17 cellular contexts compared by ENCODE assay signal in genomic region chr14:74964787-74965769, GRCh38. TPM values are rescaled to one million over a fixed set of nuclear protein-coding genes. Genes with fewer than 3 reads are reported as not detected.
A peak's percentile ranks its signal among the peaks of the same experiment; 100 is the strongest.
DNase-seq lines count a peak whose midpoint lies in the region; ATAC-seq and TF ChIP-seq lines count a peak whose summit lies in the region.
"Had no signal": no experiment of that assay in that cellular context is flagged by ENCODE, and none has a peak within 500 bp of the region (broad histone marks: within the 10 kb centered on the region; RNA-seq: fewer than 3 reads in every experiment).

No MANE protein-coding gene starts in this region.

- DNase-seq in EH (ENCODE audit: low read depth), result peak; percentile 73
- DNase-seq in IMR-90, result peak; percentile 40
- peak; percentile 52 to 54 for DNase-seq in cardiac fibroblast (ENCODE audit: low read depth in 2 of 2)
- DNase-seq in neuronal stem cell (ENCODE audit: low spot score), result no peak
- DNase-seq in NCI-H2029 (lab: John Stamatoyannopoulos, UW), result no peak
- no peak for DNase-seq in SHP77 (lab: John Stamatoyannopoulos, UW)
- DNase-seq in HAP-1 (ENCODE audit: low spot score in 2 of 2), result no peak
- DNase-seq: activated CD4-positive, alpha-beta T cell treated with anti-CD3 and anti-CD28 coated beads for 36 hours; activated naive CD4-positive, alpha-beta T cell; dorsolateral prefrontal cortex; NCI-H1417 treated with DMSO at 0.1 percent for 48 hours; NCI-H2227 treated with DMSO at 0.1 percent for 48 hours; NK-92 treated with Interleukin-12 subunit alpha and Interleukin-12 subunit beta, amount 100 ng/mL, for 24 hours; SJCRH30; T1000; thyroid gland had no signal

- H2AK9ac ChIP-seq in IMR-90 (replicated peaks; ENCODE audit: low read depth, low read length, poor library complexity), result peak overlapping the region; percentile 44

- ATAC-seq in IMR-90 (ENCODE audit: low read depth), result no peak
- ATAC-seq: activated CD4-positive, alpha-beta T cell treated with anti-CD3 and anti-CD28 coated beads for 36 hours; left lung had no signal

- H2BK15ac ChIP-seq in IMR-90 (ENCODE audit: low read depth, low read length), result peak overlapping the region; percentile 68; the same call in 2 of the 3 replicates
- no peak overlapping the region for H2BK15ac ChIP-seq in neuronal stem cell (ENCODE audit: low read length)

- H3K9me1 ChIP-seq in IMR-90 (ENCODE audit: insufficient read depth, low read length), result peaks cover 3% of the 10 kb centered on the region; the same call in 1 of the 2 replicates

- intact Hi-C loops in IMR-90 (cut with micrococcal nuclease), result no loop called here

- CTCF ChIA-PET in IMR-90 (lab: Yijun Ruan, JAX), result interaction anchor here (0.6 kb wide), 1 partner anchor 81 kb away, joined by 3 read pairs; no protein-coding TSS in a partner anchor

- TF ChIP-seq POLR2A in IMR-90 (IDR thresholded peaks at IDR 0.05; ENCODE audit: low read depth, low read length), result no peak

- no peak overlapping the region for H3K27ac ChIP-seq in IMR-90 (ENCODE audit: insufficient read depth, low read length)
- no peak overlapping the region for H3K27ac ChIP-seq in neuronal stem cell (replicated peaks; ENCODE audit: low read length)
- H3K27ac ChIP-seq: dorsolateral prefrontal cortex, left lung had no signal

- dilution Hi-C loops in IMR-90 (cut with HindIII; ENCODE audit: low sequenced_read_pairs, unreplicated experiment), result no loop called here

- H4K8ac ChIP-seq in IMR-90 (ENCODE audit: low read depth in 2 of 2, low read length in 2 of 2) (peak overlapping the region in 1 of 2 experiments; percentile 43; a peak in 1 of 4 replicates), neuronal stem cell (ENCODE audit: low read depth, low read length) (no peak overlapping the region)

- no peak for TF ChIP-seq CTCF in IMR-90 (conservative IDR thresholded peaks at IDR 0.05; ENCODE audit: low read depth, low read length)
- no peak for TF ChIP-seq CTCF in cardiac fibroblast (IDR thresholded peaks at IDR 0.05; ENCODE audit: low read depth, low read length)

- H4K91ac ChIP-seq in IMR-90 (ENCODE audit: insufficient read depth, low read depth, low read length) (no peak overlapping the region), neuronal stem cell (ENCODE audit: low read depth, low read length, poor library complexity) (no peak overlapping the region)

- no peak overlapping the region for H3K56ac ChIP-seq in IMR-90 (ENCODE audit: extremely low read depth, insufficient read depth, low read length)

- H2BK120ac ChIP-seq in IMR-90 (ENCODE audit: low read depth, low read length), result no peak overlapping the region
- H2BK120ac ChIP-seq in neuronal stem cell (ENCODE audit: low read depth, low read length), result no peak overlapping the region

- in situ Hi-C loops in IMR-90 (cut with MboI; ENCODE audit: low sequenced_read_pairs) (no loop called here), HAP-1 (cut with MboI; ENCODE audit: low sequenced_read_pairs) (no loop called here)

- H2AK5ac ChIP-seq in IMR-90 (ENCODE audit: low read depth, low read length) (no peak overlapping the region), neuronal stem cell (ENCODE audit: low read depth, low read length) (peak overlapping the region; percentile 32)

- H3K14ac ChIP-seq in IMR-90 (replicated peaks; ENCODE audit: low read depth, low read length), result no peak overlapping the region
- no peak overlapping the region for H3K14ac ChIP-seq in neuronal stem cell (ENCODE audit: low read length)

- H2BK12ac ChIP-seq in neuronal stem cell (ENCODE audit: low read length), result no peak overlapping the region

- H2BK5ac ChIP-seq in IMR-90 (ENCODE audit: low read depth, low read length, poor library complexity, severe bottlenecking) (no peak overlapping the region), neuronal stem cell (ENCODE audit: low read length) (no peak overlapping the region)

- H3K27me3 ChIP-seq in IMR-90 (ENCODE audit: control insufficient read depth, insufficient read depth, low read length), result peaks cover 28% of the 10 kb centered on the region
- H3K27me3 ChIP-seq in neuronal stem cell (ENCODE audit: control insufficient read depth in 3 of 3, insufficient read depth in 3 of 3, low read depth in 1 of 3, low read length in 3 of 3), result no peaks in the 10 kb centered on the region
- peaks cover 8% of the 10 kb centered on the region for H3K27me3 ChIP-seq in HAP-1 (ENCODE audit: low read depth)
- H3K27me3 ChIP-seq: dorsolateral prefrontal cortex, left lung, SJCRH30, thyroid gland had no signal

- TF ChIP-seq RAD21 in IMR-90 (IDR thresholded peaks at IDR 0.05; ENCODE audit: low read length), result no peak

- H3K4me1 ChIP-seq in IMR-90 (ENCODE audit: control insufficient read depth, insufficient read depth, low read length) (no peaks in the 10 kb centered on the region), neuronal stem cell (ENCODE audit: control insufficient read depth in 2 of 2, insufficient read depth in 1 of 2, low read depth in 1 of 2, low read length in 2 of 2) (peaks cover 14 to 19% of the 10 kb centered on the region in 2 donors), HAP-1 (no peaks in the 10 kb centered on the region)

- peak overlapping the region; percentile 70 for H2AFZ ChIP-seq in IMR-90 (replicated peaks; ENCODE audit: low read length, poor library complexity)
- no peak overlapping the region for H2AFZ ChIP-seq in neuronal stem cell (ENCODE audit: low read length)

- H4K20me1 ChIP-seq in IMR-90 (ENCODE audit: insufficient read depth, low read length), result no peaks in the 10 kb centered on the region

- H4K5ac ChIP-seq in IMR-90 (ENCODE audit: low read depth, low read length), result no peak overlapping the region

- H3K4ac ChIP-seq in IMR-90 (ENCODE audit: low read depth, low read length), result no peak overlapping the region
- H3K4ac ChIP-seq in neuronal stem cell (ENCODE audit: low read length), result no peak overlapping the region

- BruUV-seq in IMR-90 (replicated peaks; lab: Mats Ljungman, UMichigan), result no TSS peak

- H3K4me3 ChIP-seq in IMR-90 (ENCODE audit: insufficient read depth, low read depth, low read length), result no peak overlapping the region
- H3K4me3 ChIP-seq in cardiac fibroblast (replicated peaks in 1 of 2; ENCODE audit: low read depth in 2 of 2, low read length in 2 of 2), result no peak overlapping the region
- H3K4me3 ChIP-seq in neuronal stem cell (ENCODE audit: low read length in 2 of 2), result no peak overlapping the region
- no peak overlapping the region for H3K4me3 ChIP-seq in HAP-1
- H3K4me3 ChIP-seq: dorsolateral prefrontal cortex, left lung, SJCRH30, thyroid gland had no signal

- H3K18ac ChIP-seq in IMR-90 (ENCODE audit: low read depth, low read length) (no peak overlapping the region), neuronal stem cell (ENCODE audit: low read length) (peak overlapping the region; percentile 27)

- H3K23ac ChIP-seq in IMR-90 (ENCODE audit: low read depth, low read length) (no peak overlapping the region), neuronal stem cell (ENCODE audit: low read depth, low read length, poor library complexity) (no peak overlapping the region)

- POLR2A ChIA-PET in IMR-90 (lab: Charles Lee; ENCODE audit: unreplicated experiment), result interaction anchor here (0.5 kb wide), 1 partner anchor 14 kb away, joined by 3 read pairs; no protein-coding TSS in a partner anchor

- H3K36me3 ChIP-seq in IMR-90 (ENCODE audit: control insufficient read depth, insufficient read depth, low read length) (no peaks in the 10 kb centered on the region), neuronal stem cell (replicated peaks in 1 of 2; ENCODE audit: control insufficient read depth in 2 of 2, insufficient read depth in 2 of 2, low read length in 2 of 2) (no peaks in the 10 kb centered on the region), HAP-1 (replicated peaks) (no peaks in the 10 kb centered on the region)
- H3K36me3 ChIP-seq: left lung, SJCRH30, thyroid gland had no signal

- no peak overlapping the region for H2BK20ac ChIP-seq in IMR-90 (ENCODE audit: low read depth, low read length)

- 60% methylated on average over 1 of the region's 7 CpGs; no CpG with 5 or more reads in 1 of the 2 experiments for WGBS in IMR-90 (ENCODE audit: extremely low coverage in 2 of 2, insufficient read length in 1 of 2), 2 experiments
- WGBS in neuronal stem cell (ENCODE audit: extremely low coverage in 2 of 2, insufficient read length in 2 of 2, insufficient replicate concordance in 1 of 2), 2 donors, result no CpG with 5 or more reads among the region's 7 CpGs

- no peak overlapping the region for H3K9ac ChIP-seq in IMR-90 (ENCODE audit: low read depth, low read length)
- H3K9ac ChIP-seq in neuronal stem cell (ENCODE audit: low read depth, low read length, poor library complexity), result no peak overlapping the region

- H3K79me1 ChIP-seq in IMR-90 (ENCODE audit: low read depth in 1 of 2, low read length in 2 of 2) (no peaks in the 10 kb centered on the region), neuronal stem cell (ENCODE audit: low read depth, low read length) (no peaks in the 10 kb centered on the region)

- no peak overlapping the region for H3K4me2 ChIP-seq in IMR-90 (ENCODE audit: low read depth, low read length)
- H3K4me2 ChIP-seq in neuronal stem cell (ENCODE audit: insufficient read depth, low read length, poor library complexity, severe bottlenecking), result no peak overlapping the region

- H3K9me3 ChIP-seq in IMR-90 (ENCODE audit: control insufficient read depth, insufficient read depth, low read length) (no peaks in the 10 kb centered on the region), neuronal stem cell (replicated peaks in 1 of 2; ENCODE audit: control insufficient read depth in 2 of 2, insufficient read depth in 1 of 2, low read depth in 1 of 2, low read length in 2 of 2) (no peaks in the 10 kb centered on the region), HAP-1 (no peaks in the 10 kb centered on the region)
- H3K9me3 ChIP-seq: left lung, SJCRH30, thyroid gland had no signal

TF ChIP-seq in IMR-90, 13 proteins besides CTCF, POLR2A, EP300 and RAD21 (continues in another document):
- TF ChIP-seq MAZ (IDR thresholded peaks at IDR 0.05; ENCODE audit: borderline replicate concordance, low read depth, low read length), result no peak
- TF ChIP-seq SMC3 (IDR thresholded peaks at IDR 0.05; ENCODE audit: low read depth, low read length), result no peak

RNA-seq across cellular contexts. Expression of gene PGF, which starts 9.7 kb away (rescaled TPM):
- total RNA-seq in IMR-90 (2012; rRNA removed), result 0.28 and 0.36 TPM in 2 replicates
- polyA plus RNA-seq in IMR-90 (2012; rRNA removed), result 0.39 and 0.42 TPM in 2 replicates
- 0.21 and 1.0 TPM in 2 replicates for polyA plus RNA-seq in IMR-90 (2012; cell fraction: cytosol; rRNA removed)
- polyA plus RNA-seq in IMR-90 (2012; cell fraction: nucleus; rRNA removed; ENCODE audit: low replicate concordance), result 0.28 and 0.52 TPM in 2 replicates
- polyA plus RNA-seq in neuronal stem cell (2013, experiment 1 of 2), result 0.53 TPM
- 0.69 TPM for polyA plus RNA-seq in neuronal stem cell (2013, experiment 2 of 2)

RNA-seq across cellular contexts. Expression of gene EIF2B2, which starts 37.6 kb away (rescaled TPM):
- 69.4 and 70.1 TPM in 2 replicates for total RNA-seq in IMR-90 (2012; rRNA removed)
- 63.6 and 73.9 TPM in 2 replicates for polyA plus RNA-seq in IMR-90 (2012; rRNA removed)
- 54.6 and 57.1 TPM in 2 replicates for polyA plus RNA-seq in IMR-90 (2012; cell fraction: cytosol; rRNA removed)
- 33.1 and 55.7 TPM in 2 replicates for polyA plus RNA-seq in IMR-90 (2012; cell fraction: nucleus; rRNA removed; ENCODE audit: low replicate concordance)
- polyA plus RNA-seq in neuronal stem cell (2013, experiment 1 of 2), result 27.5 TPM
- polyA plus RNA-seq in neuronal stem cell (2013, experiment 2 of 2), result 27.3 TPM

RNA-seq across cellular contexts. Expression of gene RPS6KL1, which starts 42.0 kb away (rescaled TPM):
- total RNA-seq in IMR-90 (2012; rRNA removed), result 0.72 and 1.1 TPM in 2 replicates
- 1.2 and 1.7 TPM in 2 replicates for polyA plus RNA-seq in IMR-90 (2012; rRNA removed)
- polyA plus RNA-seq in IMR-90 (2012; cell fraction: cytosol; rRNA removed), result 0.44 and 0.67 TPM in 2 replicates
- 3.6 and 5.3 TPM in 2 replicates for polyA plus RNA-seq in IMR-90 (2012; cell fraction: nucleus; rRNA removed; ENCODE audit: low replicate concordance)
- 4.4 TPM for polyA plus RNA-seq in neuronal stem cell (2013, experiment 1 of 2)
- 4.9 TPM for polyA plus RNA-seq in neuronal stem cell (2013, experiment 2 of 2)

Comparison
In these comparisons a context has a peak if more than half of its experiments do, and no peak if none do; other contexts are left out.
1. DNase-seq: peak in EH (single experiment), IMR-90 (single experiment) and cardiac fibroblast (2 of 2); none in neuronal stem cell (single experiment), NCI-H2029 (single experiment), SHP77 (0 of 2) and HAP-1 (0 of 2).